In genomic region chr3:118187221-118187620, GRCh38 we compare ENCODE assay signal across 16 cellular contexts.
DNase-seq lines count a peak whose midpoint lies in the region; ATAC-seq and TF ChIP-seq lines count a peak whose summit lies in the region.
"Had no signal": no experiment of that assay in that cellular context is flagged by ENCODE, and none has a peak within 500 bp of the region (broad histone marks: within the 10 kb centered on the region; RNA-seq: fewer than 3 reads in every experiment).

No MANE protein-coding gene starts in this region.

- H3K27me3 Mint-ChIP-seq in activated naive CD4-positive, alpha-beta T cell treated with anti-CD3 and anti-CD28 coated beads, Interleukin-2, amount 10 ng/mL, durations not matched to agents 7 days and 5 days: no peaks in the 10 kb centered on the region
- H3K27me3 Mint-ChIP-seq: CD4-positive, alpha-beta T cell had no signal

- H3K9me3 ChIP-seq in mammary epithelial cell (replicated peaks; ENCODE audit: insufficient read depth, low read length) (no peaks in the 10 kb centered on the region), breast epithelium (peaks cover 0 to 5% of the 10 kb centered on the region in 2 donors), PC-3 (ENCODE audit: low read length) (peaks cover 16% of the 10 kb centered on the region; the same call in 1 of the 2 replicates), esophagus muscularis mucosa (no peaks in the 10 kb centered on the region)
- H3K9me3 ChIP-seq: BE2C had no signal

- no peaks in the 10 kb centered on the region for H3K4me1 Mint-ChIP-seq in activated naive CD4-positive, alpha-beta T cell treated with anti-CD3 and anti-CD28 coated beads, Interleukin-2, amount 10 ng/mL, durations not matched to agents 7 days and 5 days

- ATAC-seq in PC-3: no peak
- ATAC-seq: K562 had no signal

- H3K27ac ChIP-seq in mammary epithelial cell (ENCODE audit: insufficient read depth, low read depth, low read length) (no peak overlapping the region), breast epithelium (no peak overlapping the region), PC-3 (ENCODE audit: low read length) (no peak overlapping the region), esophagus muscularis mucosa (replicated peaks in 1 of 4) (no peak overlapping the region)
- H3K27ac ChIP-seq: GM23248, HL-60 had no signal

- intact Hi-C loops in mammary epithelial cell (cut with micrococcal nuclease): no loop called here
- intact Hi-C loops in breast epithelium (cut with DNase I; ENCODE audit: low total_unique reads): no loop called here
- intact Hi-C loops in PC-3 (cut with micrococcal nuclease): no loop called here
- intact Hi-C loops in esophagus muscularis mucosa (cut with DNase I): no loop called here

- no peak overlapping the region for H3K4me2 ChIP-seq in mammary epithelial cell (ENCODE audit: insufficient read depth, low read depth, low read length)
- no peak overlapping the region for H3K4me2 ChIP-seq in PC-3 (ENCODE audit: low read length)

- BruUV-seq in mammary epithelial cell (replicated peaks; lab: Mats Ljungman, UMichigan): no TSS peak
- no TSS peak for BruUV-seq in PC-3 (replicated peaks; lab: Mats Ljungman, UMichigan)

- H3K9ac ChIP-seq in mammary epithelial cell (ENCODE audit: insufficient read depth, low read length): no peak overlapping the region
- no peak overlapping the region for H3K9ac ChIP-seq in PC-3 (ENCODE audit: low read length)
- H3K9ac ChIP-seq: GM23248 had no signal

- H3K27me3 ChIP-seq in mammary epithelial cell (ENCODE audit: insufficient read depth, low read length) (no peaks in the 10 kb centered on the region), breast epithelium (no peaks in the 10 kb centered on the region), PC-3 (ENCODE audit: low read length) (no peaks in the 10 kb centered on the region), esophagus muscularis mucosa (no peaks in the 10 kb centered on the region)
- H3K27me3 ChIP-seq: BE2C had no signal

- dilution Hi-C loops in mammary epithelial cell (cut with HindIII; ENCODE audit: low sequenced_read_pairs): no loop called here

- H4K20me1 ChIP-seq in mammary epithelial cell (ENCODE audit: insufficient read depth, low read length): no peaks in the 10 kb centered on the region
- no peaks in the 10 kb centered on the region for H4K20me1 ChIP-seq in PC-3 (ENCODE audit: low read length)

- no peaks in the 10 kb centered on the region for H3K4me1 ChIP-seq in mammary epithelial cell (ENCODE audit: insufficient read depth, low read length)
- no peaks in the 10 kb centered on the region for H3K4me1 ChIP-seq in breast epithelium
- H3K4me1 ChIP-seq in PC-3 (ENCODE audit: insufficient read depth, low read length): no peaks in the 10 kb centered on the region
- no peaks in the 10 kb centered on the region for H3K4me1 ChIP-seq in esophagus muscularis mucosa
- H3K4me1 ChIP-seq: BE2C had no signal

- in situ Hi-C loops in mammary epithelial cell (cut with MboI; ENCODE audit: low sequenced_read_pairs in 2 of 2): no loop called here

- H3K79me2 ChIP-seq in mammary epithelial cell (ENCODE audit: insufficient read depth, low read length): no peaks in the 10 kb centered on the region
- no peaks in the 10 kb centered on the region for H3K79me2 ChIP-seq in PC-3 (ENCODE audit: low read length)

- no peak overlapping the region for H2AFZ ChIP-seq in mammary epithelial cell (ENCODE audit: low read depth, low read length)
- no peak overlapping the region for H2AFZ ChIP-seq in PC-3 (ENCODE audit: low read length)
- H2AFZ ChIP-seq: GM23248 had no signal

- TF ChIP-seq EP300 in esophagus muscularis mucosa (IDR thresholded peaks at IDR 0.05): no peak

- no peaks in the 10 kb centered on the region for H3F3A ChIP-seq in PC-3 (ENCODE audit: low read length, unreplicated experiment)

- no peak for TF ChIP-seq POLR2A in breast epithelium (IDR thresholded peaks at IDR 0.05)
- no peak for TF ChIP-seq POLR2A in esophagus muscularis mucosa (IDR thresholded peaks at IDR 0.05; ENCODE audit: low read depth)

- no peak for TF ChIP-seq CTCF in mammary epithelial cell (conservative IDR thresholded peaks at IDR 0.05 in 1 of 2, IDR thresholded peaks at IDR 0.05 in 1 of 2; ENCODE audit: extremely low read depth in 1 of 2, insufficient read depth in 1 of 2, low read depth in 1 of 2, low read length in 2 of 2)
- TF ChIP-seq CTCF in breast epithelium (IDR thresholded peaks at IDR 0.05): no peak
- TF ChIP-seq CTCF in PC-3 (conservative IDR thresholded peaks at IDR 0.05; ENCODE audit: low read depth, low read length): no peak
- TF ChIP-seq CTCF in epithelial cell of esophagus (IDR thresholded peaks at IDR 0.05; ENCODE audit: insufficient read depth, low read depth, low read length, missing control alignments): no peak
- TF ChIP-seq CTCF in esophagus muscularis mucosa (IDR thresholded peaks at IDR 0.05): no peak

- H3K9me2 ChIP-seq in PC-3 (replicated peaks; ENCODE audit: low read length): no peaks in the 10 kb centered on the region

- POLR2A ChIA-PET in PC-3 (lab: Charles Lee; ENCODE audit: unreplicated experiment): no interaction called here

- DNase-seq in mammary epithelial cell: peak; percentile 67
- no peak for DNase-seq in breast epithelium (ENCODE audit: low spot score in 2 of 2)
- DNase-seq in PC-3: peak; percentile 50
- peak; percentile 76 for DNase-seq in epithelial cell of esophagus (ENCODE audit: low read depth)
- DNase-seq in esophagus muscularis mucosa (ENCODE audit: extremely low spot score): no peak
- DNase-seq in activated naive CD4-positive, alpha-beta T cell treated with anti-CD3 and anti-CD28 coated beads, Interleukin-2, amount 10 ng/mL, durations not matched to agents 7 days and 5 days: no peak
- no peak for DNase-seq in activated CD8-positive, alpha-beta memory T cell treated with anti-CD3 and anti-CD28 coated beads, Interleukin-2, amount 50 U/mL, for 4 hours
- DNase-seq: 8988T; BE2C; C1 segment of cervical spinal cord; CD4-positive, alpha-beta T cell; GM23248; HCEC 1CT; IMR-90 had no signal

- no peak overlapping the region for H3K4me3 Mint-ChIP-seq in activated naive CD4-positive, alpha-beta T cell treated with anti-CD3 and anti-CD28 coated beads, Interleukin-2, amount 10 ng/mL, durations not matched to agents 7 days and 5 days
- H3K4me3 Mint-ChIP-seq: CD4-positive, alpha-beta T cell had no signal

- H3K4me3 ChIP-seq in mammary epithelial cell (replicated peaks in 1 of 3; ENCODE audit: insufficient read depth in 1 of 3, low read depth in 2 of 3, low read length in 3 of 3) (no peak overlapping the region), breast epithelium (no peak overlapping the region), PC-3 (ENCODE audit: low read length) (no peak overlapping the region), epithelial cell of esophagus (ENCODE audit: low read length) (no peak overlapping the region), esophagus muscularis mucosa (no peak overlapping the region)
- H3K4me3 ChIP-seq: GM23248, K562 had no signal

- no peak overlapping the region for H3K27ac Mint-ChIP-seq in activated naive CD4-positive, alpha-beta T cell treated with anti-CD3 and anti-CD28 coated beads, Interleukin-2, amount 10 ng/mL, durations not matched to agents 7 days and 5 days
- H3K27ac Mint-ChIP-seq: CD4-positive, alpha-beta T cell had no signal

- H3K9me3 Mint-ChIP-seq in activated naive CD4-positive, alpha-beta T cell treated with anti-CD3 and anti-CD28 coated beads, Interleukin-2, amount 10 ng/mL, durations not matched to agents 7 days and 5 days: peaks cover 22% of the 10 kb centered on the region

- no peaks in the 10 kb centered on the region for H3K36me3 Mint-ChIP-seq in activated naive CD4-positive, alpha-beta T cell treated with anti-CD3 and anti-CD28 coated beads, Interleukin-2, amount 10 ng/mL, durations not matched to agents 7 days and 5 days

- CTCF ChIA-PET in mammary epithelial cell (lab: Charles Lee; ENCODE audit: low non-redundant PET): no interaction called here
- CTCF ChIA-PET in PC-3 (lab: Charles Lee): no interaction called here
- CTCF ChIA-PET in activated naive CD4-positive, alpha-beta T cell treated with anti-CD3 and anti-CD28 coated beads, Interleukin-2, amount 10 ng/mL, durations not matched to agents 7 days and 5 days (lab: Charles Lee): interaction anchor here (1.1 kb wide), 1 partner anchor 15 kb away, joined by 3 read pairs; no protein-coding TSS in a partner anchor

- H3K36me3 ChIP-seq in mammary epithelial cell (ENCODE audit: insufficient read depth, low read length): no peaks in the 10 kb centered on the region
- H3K36me3 ChIP-seq in breast epithelium: no peaks in the 10 kb centered on the region
- no peaks in the 10 kb centered on the region for H3K36me3 ChIP-seq in PC-3 (ENCODE audit: low read depth, low read length)
- no peaks in the 10 kb centered on the region for H3K36me3 ChIP-seq in esophagus muscularis mucosa
- H3K36me3 ChIP-seq: BE2C had no signal

Comparison
In these comparisons a context has a peak if more than half of its experiments do, and no peak if none do; other contexts are left out.
1. DNase-seq: peak in mammary epithelial cell (single experiment), PC-3 (single experiment) and epithelial cell of esophagus (single experiment); none in breast epithelium (0 of 2), esophagus muscularis mucosa (single experiment), activated naive CD4-positive, alpha-beta T cell treated with anti-CD3 and anti-CD28 coated beads, Interleukin-2, amount 10 ng/mL, durations not matched to agents 7 days and 5 days (single experiment) and activated CD8-positive, alpha-beta memory T cell treated with anti-CD3 and anti-CD28 coated beads, Interleukin-2, amount 50 U/mL, for 4 hours (single experiment).